In genomic region chr7:20005081-20005480, GRCh38 we compare ENCODE assay signal across 16 cellular contexts.
A peak's percentile ranks its signal among the peaks of the same experiment; 100 is the strongest.
DNase-seq lines count a peak whose midpoint lies in the region; ATAC-seq and TF ChIP-seq lines count a peak whose summit lies in the region.
"Had no signal": no experiment of that assay in that cellular context is flagged by ENCODE, and none has a peak within 500 bp of the region (broad histone marks: within the 10 kb centered on the region; RNA-seq: fewer than 3 reads in every experiment).

No MANE protein-coding gene starts in this region.

- no peaks in the 10 kb centered on the region for H3K27me3 Mint-ChIP-seq in activated naive CD4-positive, alpha-beta T cell treated with anti-CD3 and anti-CD28 coated beads, Interleukin-2, amount 10 ng/mL, durations not matched to agents 7 days and 5 days
- H3K27me3 Mint-ChIP-seq: CD4-positive, alpha-beta T cell had no signal

- peaks cover 1% of the 10 kb centered on the region for H3K9me3 Mint-ChIP-seq in activated naive CD4-positive, alpha-beta T cell treated with anti-CD3 and anti-CD28 coated beads, Interleukin-2, amount 10 ng/mL, durations not matched to agents 7 days and 5 days
- H3K9me3 Mint-ChIP-seq: H9 had no signal

- no peaks in the 10 kb centered on the region for H3K4me1 Mint-ChIP-seq in activated naive CD4-positive, alpha-beta T cell treated with anti-CD3 and anti-CD28 coated beads, Interleukin-2, amount 10 ng/mL, durations not matched to agents 7 days and 5 days

- no peak overlapping the region for H3K4me3 Mint-ChIP-seq in activated naive CD4-positive, alpha-beta T cell treated with anti-CD3 and anti-CD28 coated beads, Interleukin-2, amount 10 ng/mL, durations not matched to agents 7 days and 5 days
- H3K4me3 Mint-ChIP-seq: CD4-positive, alpha-beta T cell; H9 had no signal

- ATAC-seq in HG03439 (IDR thresholded peaks at IDR 0.05; ENCODE audit: unreplicated experiment), result no peak
- ATAC-seq in GM21367 (IDR thresholded peaks at IDR 0.05; ENCODE audit: unreplicated experiment), result no peak
- ATAC-seq: GM12878 had no signal

- H3K27ac Mint-ChIP-seq in activated naive CD4-positive, alpha-beta T cell treated with anti-CD3 and anti-CD28 coated beads, Interleukin-2, amount 10 ng/mL, durations not matched to agents 7 days and 5 days, result no peak overlapping the region
- H3K27ac Mint-ChIP-seq: CD4-positive, alpha-beta T cell; H9 had no signal

- no peak for TF ChIP-seq CTCF in AG10803 (conservative IDR thresholded peaks at IDR 0.05; ENCODE audit: low read length)

- no peaks in the 10 kb centered on the region for H3K36me3 Mint-ChIP-seq in activated naive CD4-positive, alpha-beta T cell treated with anti-CD3 and anti-CD28 coated beads, Interleukin-2, amount 10 ng/mL, durations not matched to agents 7 days and 5 days

- H3K4me3 ChIP-seq in AG10803 (ENCODE audit: low read length), result no peak overlapping the region
- H3K4me3 ChIP-seq: GM12878 had no signal

- CTCF ChIA-PET in activated naive CD4-positive, alpha-beta T cell treated with anti-CD3 and anti-CD28 coated beads, Interleukin-2, amount 10 ng/mL, durations not matched to agents 7 days and 5 days (lab: Charles Lee), result no interaction called here

- DNase-seq in AG10803 (ENCODE audit: low read depth) (peak; percentile 70), DMS 273 (lab: John Stamatoyannopoulos, UW; ENCODE audit: unreplicated experiment) (peak; percentile 61), NCI-H82 (lab: John Stamatoyannopoulos, UW) (peak; percentile 72), fibroblast of gingiva (ENCODE audit: low read depth) (peak; percentile 5)
- no peak for DNase-seq in activated naive CD4-positive, alpha-beta T cell treated with anti-CD3 and anti-CD28 coated beads, Interleukin-2, amount 10 ng/mL, durations not matched to agents 7 days and 5 days
- DNase-seq: 8988T; BE2C; Caco-2; CD4-positive, alpha-beta T cell; DMS53; DND-41; EL; H9 had no signal
